8 cellular contexts compared by ENCODE assay signal in genomic region chr6:79713701-79714322, GRCh38.
DNase-seq lines count a peak whose midpoint lies in the region; ATAC-seq, FAIRE-seq and TF ChIP-seq lines count a peak whose summit lies in the region.

No MANE protein-coding gene starts in this region.

- DNase-seq in CMK (ENCODE audit: low read depth) = peak; percentile 5
- peak; percentile 3 for DNase-seq in GM19238 (ENCODE audit: insufficient read length, low spot score)
- peak; percentile 22 for DNase-seq in HTR-8/SVneo (ENCODE audit: insufficient read length, low spot score)
- DNase-seq in SK-N-MC (ENCODE audit: low read depth, low spot score) = peak; percentile 18
- peak; percentile 50 to 73 (median 65) for DNase-seq in body of pancreas
- peak; percentile 28 for DNase-seq in kidney glomerular epithelial cell (lab: John Stamatoyannopoulos, UW)
- peak; percentile 12 for DNase-seq in stimulated activated CD8-positive, alpha-beta memory T cell treated with anti-CD3 and anti-CD28 coated beads, Interleukin-15, amount 100 ng/mL, for 48 hours (ENCODE audit: low read depth in 2 of 2)
- DNase-seq in cortex of kidney (lab: John Stamatoyannopoulos, UW) = no peak

- peak; percentile 74 for ATAC-seq in body of pancreas

- TF ChIP-seq CTCF in body of pancreas (IDR thresholded peaks at IDR 0.05) = peak; percentile 49 to 73 (median 69)

- H3K4me3 ChIP-seq in SK-N-MC = no peak overlapping the region
- H3K4me3 ChIP-seq in body of pancreas = no peak overlapping the region

- H3K27ac ChIP-seq in SK-N-MC = no peak overlapping the region
- H3K27ac ChIP-seq in body of pancreas = no peak overlapping the region

- no peak overlapping the region for H3K9ac ChIP-seq in SK-N-MC (ENCODE audit: insufficient read length)

- H3K9me3 ChIP-seq in SK-N-MC (ENCODE audit: low read depth, low read length) (no peaks in the 10 kb centered on the region), body of pancreas (no peaks in the 10 kb centered on the region)

- 17 to 19% methylated on average over 5 of the region's 5 CpGs for whole genome bisulfite sequencing in body of pancreas, 2 donors

- TF ChIP-seq POLR2A in body of pancreas (IDR thresholded peaks at IDR 0.05) = no peak

- intact Hi-C loops in body of pancreas (cut with DNase I) = loop anchor here (10.0 kb wide), 1 partner anchor 129 kb away; no protein-coding TSS in a partner anchor

- no peaks in the 10 kb centered on the region for H3K27me3 ChIP-seq in body of pancreas

- H3K36me3 ChIP-seq in SK-N-MC (ENCODE audit: insufficient read depth, low read length) (no peaks in the 10 kb centered on the region), body of pancreas (replicated peaks in 1 of 2; ENCODE audit: insufficient read depth in 1 of 2, low read depth in 2 of 2) (no peaks in the 10 kb centered on the region)

- H3K4me1 ChIP-seq in body of pancreas = peaks cover 8% of the 10 kb centered on the region

- no peak for FAIRE-seq in HTR-8/SVneo (lab: Jason Lieb, UNC)
